In genomic region chr7:44323381-44324203, GRCh38 we compare ENCODE assay signal across 16 cellular contexts. TPM values are rescaled to one million over a fixed set of nuclear protein-coding genes. Genes with fewer than 3 reads are reported as not detected.
A peak's percentile ranks its signal among the peaks of the same experiment; 100 is the strongest.
DNase-seq lines count a peak whose midpoint lies in the region; ATAC-seq and TF ChIP-seq lines count a peak whose summit lies in the region.
"Had no signal": no experiment of that assay in that cellular context is flagged by ENCODE, and none has a peak within 500 bp of the region (broad histone marks: within the 10 kb centered on the region; RNA-seq: fewer than 3 reads in every experiment).

No MANE protein-coding gene starts in this region.

- no peak for TF ChIP-seq CTCF in osteoblast (IDR thresholded peaks at IDR 0.05; ENCODE audit: extremely low read depth, low read depth, low read length)
- no peak for TF ChIP-seq CTCF in HFFc6 (IDR thresholded peaks at IDR 0.05)

- no peak for ATAC-seq in effector memory CD8-positive, alpha-beta T cell (replicated peaks)
- ATAC-seq in HG03432 (IDR thresholded peaks at IDR 0.05; ENCODE audit: unreplicated experiment), result no peak
- ATAC-seq: left lung had no signal

- DNase-seq in DMS53 (lab: John Stamatoyannopoulos, UW) (peak; percentile 32), DMS53 treated with DMSO at 0.1 percent for 48 hours (lab: John Stamatoyannopoulos, UW; ENCODE audit: unreplicated experiment) (no peak), osteoblast (ENCODE audit: insufficient read length, low spot score, missing footprints) (peak; percentile 69), activated gamma-delta T cell treated with Interleukin-2 at 50 U/mL for 16 hours (no peak), HFFc6 (no peak)
- DNase-seq in effector memory CD8-positive, alpha-beta T cell, result no peak
- DNase-seq: DMS153; NCI-H1105 treated with DMSO at 0.1 percent for 48 hours; stimulated activated CD4-positive, alpha-beta T cell treated with anti-CD3 and anti-CD28 coated beads, Interleukin-2, amount 100 ng/mL, for 48 hours had no signal

- H3K4me1 Mint-ChIP-seq in IgD-negative memory B cell (peaks cover 0 to 6% (median 3%) of the 10 kb centered on the region in 3 donors), HFFc6 (ENCODE audit: low read depth) (peaks cover 6% of the 10 kb centered on the region)
- H3K4me1 Mint-ChIP-seq in effector memory CD8-positive, alpha-beta T cell (ENCODE audit: low read depth in 2 of 2), result peaks cover 4 to 5% of the 10 kb centered on the region in 2 donors

- no peaks in the 10 kb centered on the region for H4K20me1 ChIP-seq in osteoblast (ENCODE audit: insufficient read depth, low read length)

- peaks cover 39% of the 10 kb centered on the region for H3K27me3 Mint-ChIP-seq in IgD-negative memory B cell
- H3K27me3 Mint-ChIP-seq in effector memory CD8-positive, alpha-beta T cell, result peaks cover 45 to 66% of the 10 kb centered on the region in 2 donors
- peaks cover 35% of the 10 kb centered on the region for H3K27me3 Mint-ChIP-seq in HFFc6 (ENCODE audit: insufficient read depth)

- no peaks in the 10 kb centered on the region for H3K79me2 ChIP-seq in osteoblast (ENCODE audit: insufficient read depth, low read length)

- no peak overlapping the region for H3K4me3 ChIP-seq in osteoblast (ENCODE audit: insufficient read depth, low read length)
- H3K4me3 ChIP-seq: BLaER1, left lung had no signal

- H3K9me3 Mint-ChIP-seq in IgD-negative memory B cell, result peaks cover 0 to 1% (median 0%) of the 10 kb centered on the region in 3 donors
- H3K9me3 Mint-ChIP-seq in effector memory CD8-positive, alpha-beta T cell, result peaks cover 0 to 7% of the 10 kb centered on the region in 2 donors
- H3K9me3 Mint-ChIP-seq in HFFc6, result no peaks in the 10 kb centered on the region

- no peaks in the 10 kb centered on the region for H3K4me1 ChIP-seq in osteoblast (ENCODE audit: insufficient read depth, low read length)
- H3K4me1 ChIP-seq: left lung had no signal

- no peak overlapping the region for H3K27ac ChIP-seq in osteoblast (ENCODE audit: low read depth, low read length)
- H3K27ac ChIP-seq: 22Rv1, BLaER1, HL-60, left lung, thoracic aorta had no signal

- no peaks in the 10 kb centered on the region for H3K36me3 ChIP-seq in osteoblast (ENCODE audit: insufficient read depth, low read length)
- H3K36me3 ChIP-seq: BLaER1, left lung, thoracic aorta had no signal

- peak overlapping the region; percentile 34 to 91 (median 59) for H3K4me3 Mint-ChIP-seq in IgD-negative memory B cell
- H3K4me3 Mint-ChIP-seq in effector memory CD8-positive, alpha-beta T cell, result peak overlapping the region; percentile 25 to 57
- H3K4me3 Mint-ChIP-seq in HFFc6, result no peak overlapping the region

- no peak overlapping the region for H3K27ac Mint-ChIP-seq in IgD-negative memory B cell
- no peak overlapping the region for H3K27ac Mint-ChIP-seq in effector memory CD8-positive, alpha-beta T cell
- no peak overlapping the region for H3K27ac Mint-ChIP-seq in HFFc6

- H2AFZ ChIP-seq in osteoblast (ENCODE audit: low read length), result no peak overlapping the region

- H3K4me2 ChIP-seq in osteoblast (ENCODE audit: insufficient read depth, low read length), result no peak overlapping the region
- H3K4me2 ChIP-seq: BLaER1 had no signal

- H3K36me3 Mint-ChIP-seq in IgD-negative memory B cell (peaks cover 2% of the 10 kb centered on the region), HFFc6 (ENCODE audit: low read depth) (no peaks in the 10 kb centered on the region)
- H3K36me3 Mint-ChIP-seq in effector memory CD8-positive, alpha-beta T cell (ENCODE audit: insufficient read depth), result peaks cover 3% of the 10 kb centered on the region

- peaks cover 35% of the 10 kb centered on the region for H3K27me3 ChIP-seq in osteoblast (ENCODE audit: insufficient read depth, low read length)

- H3K9me3 ChIP-seq in osteoblast (ENCODE audit: low read depth, low read length), result no peaks in the 10 kb centered on the region
- H3K9me3 ChIP-seq: BLaER1, left lung, thoracic aorta had no signal

RNA-seq across cellular contexts. Expression of gene CAMK2B, which starts 1.8 kb away (rescaled TPM):
- not detected for polyA plus RNA-seq in IgD-negative memory B cell
- not detected in 2 replicates for total RNA-seq in osteoblast
- under 1 TPM in 2 of 6 experiments, not detected in 4; 0.11 to 0.41 TPM for total RNA-seq in HFFc6 (2021; fragmentation: NEBNext Ultra II Directional; extraction: Animal tissue kit (Norgen Biotek cat#: 25700))

Comparison
In these comparisons a context has a peak if more than half of its experiments do, and no peak if none do; other contexts are left out.
1. DNase-seq: peak in DMS53 (single experiment) and osteoblast (single experiment); none in DMS53 treated with DMSO at 0.1 percent for 48 hours (single experiment), effector memory CD8-positive, alpha-beta T cell (0 of 3), activated gamma-delta T cell treated with Interleukin-2 at 50 U/mL for 16 hours (single experiment) and HFFc6 (single experiment).